Comparison of ENCODE assay signal across 13 cellular contexts in genomic region chr16:55120408-55120807, GRCh38.
DNase-seq lines count a peak whose midpoint lies in the region; ATAC-seq and TF ChIP-seq lines count a peak whose summit lies in the region.
"Had no signal": no experiment of that assay in that cellular context is flagged by ENCODE, and none has a peak within 500 bp of the region (broad histone marks: within the 10 kb centered on the region; RNA-seq: fewer than 3 reads in every experiment).

No MANE protein-coding gene starts in this region.

- POLR2A ChIA-PET in Caco-2 (lab: Charles Lee), result no interaction called here
- POLR2A ChIA-PET in HEK293T (lab: Yijun Ruan, JAX), result no interaction called here

- H3K27me3 Mint-ChIP-seq in Caco-2 (ENCODE audit: insufficient read depth, unreplicated experiment), result no peaks in the 10 kb centered on the region
- H3K27me3 Mint-ChIP-seq: activated naive CD4-positive, alpha-beta T cell treated with anti-CD3 and anti-CD28 coated beads, Interleukin-2, amount 10 ng/mL, durations not matched to agents 7 days and 5 days had no signal

- DNase-seq in Caco-2, result peak; percentile 31 to 48
- peak; percentile 22 for DNase-seq in HEK293T (ENCODE audit: extremely low spot score)
- peak; percentile 12 for DNase-seq in SW480 (ENCODE audit: low spot score)
- DNase-seq in mesendoderm, result peak; percentile 70
- no peak for DNase-seq in HuH-7.5 (ENCODE audit: low spot score)
- no peak for DNase-seq in glomerular visceral epithelial cell (ENCODE audit: extremely low spot score)
- no peak for DNase-seq in C1 segment of cervical spinal cord (lab: John Stamatoyannopoulos, UW)
- DNase-seq: activated naive CD4-positive, alpha-beta T cell treated with anti-CD3 and anti-CD28 coated beads, Interleukin-2, amount 10 ng/mL, durations not matched to agents 7 days and 5 days; NCI-H2171 treated with DMSO at 0.1 percent for 48 hours; stimulated activated CD4-positive, alpha-beta T cell treated with anti-CD3 and anti-CD28 coated beads, Interleukin-12 subunit alpha, Interleukin-12 subunit beta, amount 100 ng/mL, for 4 hours; testis had no signal

- H3K27ac ChIP-seq in mesendoderm (ENCODE audit: low read depth, low read length), result no peak overlapping the region
- H3K27ac ChIP-seq: RWPE1, testis had no signal

- no peak overlapping the region for H3K4ac ChIP-seq in mesendoderm (ENCODE audit: low read depth, low read length)

- no peak overlapping the region for H2BK120ac ChIP-seq in mesendoderm (ENCODE audit: low read depth, low read length)

- H3K18ac ChIP-seq in mesendoderm (ENCODE audit: low read length), result no peak overlapping the region

- H3K36me3 Mint-ChIP-seq in Caco-2 (ENCODE audit: insufficient read depth, unreplicated experiment), result no peaks in the 10 kb centered on the region
- H3K36me3 Mint-ChIP-seq: activated naive CD4-positive, alpha-beta T cell treated with anti-CD3 and anti-CD28 coated beads, Interleukin-2, amount 10 ng/mL, durations not matched to agents 7 days and 5 days had no signal

- H3K9ac ChIP-seq in mesendoderm (ENCODE audit: low read length), result no peak overlapping the region

- H2AK5ac ChIP-seq in mesendoderm (ENCODE audit: low read length), result no peak overlapping the region

- no peaks in the 10 kb centered on the region for H3K36me3 ChIP-seq in Caco-2 (ENCODE audit: control insufficient read depth, insufficient read depth, low read length)
- H3K36me3 ChIP-seq in mesendoderm (ENCODE audit: control insufficient read depth, insufficient read depth, low read length), result no peaks in the 10 kb centered on the region

- CTCF ChIA-PET in Caco-2 (lab: Charles Lee), result interaction anchor here (0.8 to 1.2 kb wide), 2 partner anchors 13 to 232 kb away, joined by 3 read pairs; no protein-coding TSS in a partner anchor
- CTCF ChIA-PET in HEK293T (lab: Yijun Ruan, JAX), result interaction anchor here (1.4 kb wide), 1 partner anchor 251 kb away, joined by 3 read pairs; no protein-coding TSS in a partner anchor

- H3K56ac ChIP-seq in mesendoderm (ENCODE audit: low read length), result no peak overlapping the region

- no peak overlapping the region for H3K4me2 ChIP-seq in mesendoderm (ENCODE audit: low read length)

- H3K4me3 ChIP-seq in Caco-2 (ENCODE audit: low read depth, low read length) (no peak overlapping the region), mesendoderm (ENCODE audit: low read length) (no peak overlapping the region)
- H3K4me3 ChIP-seq: testis had no signal

- H3K4me3 Mint-ChIP-seq in Caco-2 (ENCODE audit: unreplicated experiment), result no peak overlapping the region
- H3K4me3 Mint-ChIP-seq: activated naive CD4-positive, alpha-beta T cell treated with anti-CD3 and anti-CD28 coated beads, Interleukin-2, amount 10 ng/mL, durations not matched to agents 7 days and 5 days had no signal

- H2BK5ac ChIP-seq in mesendoderm (ENCODE audit: low read length), result no peak overlapping the region

- no peak overlapping the region for H4K8ac ChIP-seq in mesendoderm (ENCODE audit: low read depth, low read length)

- H3K4me1 ChIP-seq in Caco-2, result no peaks in the 10 kb centered on the region
- H3K4me1 ChIP-seq in mesendoderm (ENCODE audit: control insufficient read depth, low read depth, low read length), result no peaks in the 10 kb centered on the region
- H3K4me1 ChIP-seq: testis had no signal

- no peak overlapping the region for H2BK15ac ChIP-seq in mesendoderm (replicated peaks; ENCODE audit: low read depth)

- H3K27ac Mint-ChIP-seq in Caco-2 (ENCODE audit: unreplicated experiment), result no peak overlapping the region
- H3K27ac Mint-ChIP-seq: activated naive CD4-positive, alpha-beta T cell treated with anti-CD3 and anti-CD28 coated beads, Interleukin-2, amount 10 ng/mL, durations not matched to agents 7 days and 5 days had no signal

- H3K79me2 ChIP-seq in mesendoderm (ENCODE audit: control insufficient read depth, insufficient read depth, low read length), result no peaks in the 10 kb centered on the region

- BruUV-seq in Caco-2 (replicated peaks; lab: Mats Ljungman, UMichigan), result no TSS peak

- H3K79me1 ChIP-seq in mesendoderm (ENCODE audit: low read length), result no peaks in the 10 kb centered on the region

- no peak for ATAC-seq in HG02798 (IDR thresholded peaks at IDR 0.05; ENCODE audit: poor library complexity, unreplicated experiment)

- no peak overlapping the region for H4K5ac ChIP-seq in mesendoderm (ENCODE audit: low read length)

- no peak overlapping the region for H3K23ac ChIP-seq in mesendoderm (ENCODE audit: low read length)

- H3K9me3 ChIP-seq in Caco-2, result peaks cover 5% of the 10 kb centered on the region; the same call in 1 of the 2 replicates
- H3K9me3 ChIP-seq: testis had no signal

- no peaks in the 10 kb centered on the region for H3K4me1 Mint-ChIP-seq in Caco-2 (ENCODE audit: low read depth, unreplicated experiment)
- H3K4me1 Mint-ChIP-seq: activated naive CD4-positive, alpha-beta T cell treated with anti-CD3 and anti-CD28 coated beads, Interleukin-2, amount 10 ng/mL, durations not matched to agents 7 days and 5 days had no signal

- peak in 1 of 2 experiments; percentile 55 for TF ChIP-seq CTCF in Caco-2 (IDR thresholded peaks at IDR 0.05; ENCODE audit: insufficient read depth in 1 of 2, low read depth in 1 of 2, low read length in 1 of 2, severe bottlenecking in 1 of 2, unreplicated experiment in 1 of 2)

- no CpG with 5 or more reads among the region's 2 CpGs for WGBS in mesendoderm (ENCODE audit: extremely low coverage, insufficient coverage, low lambda C conversion rate)

- intact Hi-C loops in Caco-2 (cut with micrococcal nuclease; ENCODE audit: unreplicated experiment), result loop anchor here (1.0 kb wide), 2 partner anchors 138 to 251 kb away; no protein-coding TSS in a partner anchor

- H3K27me3 ChIP-seq in Caco-2 (replicated peaks; ENCODE audit: control insufficient read depth, insufficient read depth, low read length) (no peaks in the 10 kb centered on the region), mesendoderm (ENCODE audit: insufficient read depth, low read length, poor library complexity) (no peaks in the 10 kb centered on the region)
- H3K27me3 ChIP-seq: testis had no signal

- H3K9me3 Mint-ChIP-seq in Caco-2 (ENCODE audit: unreplicated experiment), result peaks cover 10% of the 10 kb centered on the region
- H3K9me3 Mint-ChIP-seq: activated naive CD4-positive, alpha-beta T cell treated with anti-CD3 and anti-CD28 coated beads, Interleukin-2, amount 10 ng/mL, durations not matched to agents 7 days and 5 days had no signal

TF ChIP-seq in HEK293T, 16 proteins besides CTCF, POLR2A, EP300 and RAD21:
- TF ChIP-seq TARDBP (IDR thresholded peaks at IDR 0.05) (no peak), SUZ12 (IDR thresholded peaks at IDR 0.05) (no peak), CTBP1 (IDR thresholded peaks at IDR 0.05; ENCODE audit: borderline replicate concordance) (no peak), L3MBTL2 (conservative IDR thresholded peaks at IDR 0.05) (no peak), BHLHE40 (IDR thresholded peaks at IDR 0.05; ENCODE audit: borderline replicate concordance) (no peak), SP1 (IDR thresholded peaks at IDR 0.05) (no peak), PKNOX1 (IDR thresholded peaks at IDR 0.05) (no peak), FOXM1 (IDR thresholded peaks at IDR 0.05; ENCODE audit: borderline replicate concordance) (no peak), HDGF (IDR thresholded peaks at IDR 0.05; ENCODE audit: borderline replicate concordance) (no peak), FOXA1 (IDR thresholded peaks at IDR 0.05) (no peak), ZNF384 (IDR thresholded peaks at IDR 0.05) (no peak), FOXK2 (IDR thresholded peaks at IDR 0.05) (no peak), NFRKB (IDR thresholded peaks at IDR 0.05) (no peak), ARNT (IDR thresholded peaks at IDR 0.05) (no peak), LEF1 (IDR thresholded peaks at IDR 0.05; ENCODE audit: borderline replicate concordance) (no peak)

Comparison
In these comparisons a context has a peak if more than half of its experiments do, and no peak if none do; other contexts are left out.
1. DNase-seq: peak in Caco-2 (2 of 2), HEK293T (single experiment), SW480 (single experiment) and mesendoderm (single experiment); none in HuH-7.5 (single experiment), glomerular visceral epithelial cell (single experiment) and C1 segment of cervical spinal cord (0 of 14).